ENCODE assay signal across 16 cellular contexts in the genomic region with DNA sequence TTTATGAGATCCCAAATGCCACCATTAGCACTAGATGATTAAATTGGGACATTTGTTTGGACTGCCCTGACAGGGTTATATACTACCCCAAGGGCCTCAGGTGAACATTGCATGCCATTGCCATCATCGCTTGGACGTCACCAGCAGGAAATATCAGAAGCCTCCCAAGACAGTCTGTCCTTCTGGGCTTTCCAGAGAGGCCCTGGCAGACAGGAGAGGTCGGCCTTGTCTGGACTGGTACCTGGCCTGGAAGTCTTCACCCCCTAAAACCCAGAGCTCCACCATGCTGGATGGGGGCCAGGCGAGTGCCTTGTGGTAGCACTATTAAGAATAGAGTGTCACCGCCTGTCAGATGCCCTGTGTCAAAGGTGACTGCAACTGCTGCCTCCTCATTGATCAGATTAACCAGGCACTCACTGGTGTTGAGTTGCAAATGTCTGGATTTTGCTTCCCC.
"Had no signal": no experiment of that assay in that cellular context is flagged by ENCODE, and none has a peak within 500 bp of the region (broad histone marks: within the 10 kb centered on the region; RNA-seq: fewer than 3 reads in every experiment).

No MANE protein-coding gene starts in this region.

- H3K4me3 ChIP-seq: heart left ventricle, lung had no signal

- DNase-seq: activated B cell treated with CpG ODN at 0.5 μM for 24 hours; activated CD4-positive, alpha-beta T cell treated with anti-CD3 and anti-CD28 coated beads, Interleukin-2, amount 10 ng/mL, durations not matched to agents 24 days and 14 days; activated CD8-positive, alpha-beta memory T cell treated with anti-CD3 and anti-CD28 coated beads, Interleukin-2, amount 50 U/mL, for 48 hours; activated naive CD8-positive, alpha-beta T cell treated with anti-CD3 and anti-CD28 coated beads for 36 hours; brain microvascular endothelial cell; cerebellar nuclear complex; effector memory CD8-positive, alpha-beta T cell; heart left ventricle; naive B cell; posterior cingulate gyrus; stimulated activated CD4-positive, alpha-beta T cell treated with anti-CD3 and anti-CD28 coated beads, Interleukin-4, amount 100 ng/mL, for 4 hours; stimulated activated CD8-positive, alpha-beta memory T cell treated with anti-CD3 and anti-CD28 coated beads, Interleukin-4, amount 100 ng/mL, for 48 hours; stimulated activated naive CD4-positive, alpha-beta T cell treated with Interleukin-2 at 50 U/mL for 16 hours; T-helper 2 cell had no signal

- H3K36me3 ChIP-seq: brain microvascular endothelial cell, heart left ventricle, neutrophil had no signal

- H3K27me3 ChIP-seq: brain microvascular endothelial cell, heart left ventricle, neutrophil had no signal

- H3K9me3 ChIP-seq: neutrophil had no signal

- H3K27ac ChIP-seq: brain microvascular endothelial cell, heart left ventricle, neutrophil had no signal

- ATAC-seq: effector memory CD8-positive, alpha-beta T cell; heart left ventricle had no signal
